Comparison of ENCODE assay signal across 22 cellular contexts in the genomic region with DNA sequence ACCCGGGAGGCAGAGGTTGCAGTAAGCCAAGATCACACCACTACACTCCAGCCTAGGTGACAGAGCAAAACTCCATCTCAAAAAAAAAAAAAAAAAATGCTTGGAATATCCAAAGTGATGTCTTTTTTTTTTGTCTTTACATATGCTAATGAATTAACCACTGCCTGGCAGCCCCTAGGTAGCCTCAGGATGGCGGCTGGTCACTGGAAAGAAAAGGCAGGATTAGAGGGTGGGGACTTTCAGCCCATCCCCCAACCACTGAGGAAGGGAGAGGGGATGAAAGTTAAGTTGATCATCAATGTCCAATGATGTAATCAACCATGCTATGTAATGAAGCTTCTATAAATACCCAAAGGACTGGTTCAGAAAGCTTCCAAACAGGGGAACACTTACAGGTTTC. TPM values are rescaled to one million over a fixed set of nuclear protein-coding genes. Genes with fewer than 3 reads are reported as not detected.
"Had no signal": no experiment of that assay in that cellular context is flagged by ENCODE, and none has a peak within 500 bp of the region (broad histone marks: within the 10 kb centered on the region; RNA-seq: fewer than 3 reads in every experiment).

No MANE protein-coding gene starts in this region.

- H3K27me3 ChIP-seq: gastrocnemius medialis, heart right ventricle, ovary, stomach, transverse colon had no signal

- FAIRE-seq: keratinocyte, small intestine had no signal

- ATAC-seq: gastrocnemius medialis, heart right ventricle, lower lobe of right lung, natural killer cell, right cardiac atrium had no signal

- H3K27ac ChIP-seq: coronary artery, gastrocnemius medialis, heart right ventricle, left ventricle myocardium inferior, lower lobe of right lung, ovary, stomach, thoracic aorta, transverse colon had no signal

- H3K4me3 ChIP-seq: coronary artery, gastrocnemius medialis, heart right ventricle, left ventricle myocardium inferior, lower lobe of right lung, ovary, stomach, thoracic aorta, transverse colon had no signal

- H3K36me3 Mint-ChIP-seq: memory B cell, mesothelial cell of epicardium, natural killer cell had no signal

- H3K36me3 ChIP-seq: gastrocnemius medialis, heart right ventricle, lower lobe of right lung, ovary, stomach, thoracic aorta, transverse colon had no signal

- H3K4me1 Mint-ChIP-seq: neural crest cell had no signal

- DNase-seq: effector CD4-positive, alpha-beta T cell; gastrocnemius medialis; heart right ventricle; hypothalamus; left ventricle myocardium inferior; lower lobe of right lung; natural killer cell; nucleus accumbens; ovary; right cardiac atrium; small intestine; stimulated activated CD4-positive, alpha-beta T cell treated with anti-CD3 and anti-CD28 coated beads, Interleukin-12 subunit alpha, Interleukin-12 subunit beta, amount 100 ng/mL, for 4 hours; stimulated activated naive CD4-positive, alpha-beta T cell; stomach; substantia nigra; transverse colon had no signal

- H3K4me3 Mint-ChIP-seq: memory B cell, mesothelial cell of epicardium, natural killer cell, neural crest cell had no signal

- H3K4me1 ChIP-seq: left ventricle myocardium inferior, lower lobe of right lung, stomach, transverse colon had no signal

- H3K9me3 Mint-ChIP-seq: memory B cell, mesothelial cell of epicardium, natural killer cell, neural crest cell had no signal

- H3K27ac Mint-ChIP-seq: memory B cell, mesothelial cell of epicardium, natural killer cell had no signal

- H3K9me3 ChIP-seq: gastrocnemius medialis, heart right ventricle, left ventricle myocardium inferior, lower lobe of right lung, ovary, stomach, thoracic aorta, transverse colon had no signal

RNA-seq across cellular contexts. Expression of a gene that starts 26.8 kb away (rescaled TPM):
- polyA plus RNA-seq: keratinocyte had no signal
